8 cellular contexts compared by ENCODE assay signal in the genomic region with DNA sequence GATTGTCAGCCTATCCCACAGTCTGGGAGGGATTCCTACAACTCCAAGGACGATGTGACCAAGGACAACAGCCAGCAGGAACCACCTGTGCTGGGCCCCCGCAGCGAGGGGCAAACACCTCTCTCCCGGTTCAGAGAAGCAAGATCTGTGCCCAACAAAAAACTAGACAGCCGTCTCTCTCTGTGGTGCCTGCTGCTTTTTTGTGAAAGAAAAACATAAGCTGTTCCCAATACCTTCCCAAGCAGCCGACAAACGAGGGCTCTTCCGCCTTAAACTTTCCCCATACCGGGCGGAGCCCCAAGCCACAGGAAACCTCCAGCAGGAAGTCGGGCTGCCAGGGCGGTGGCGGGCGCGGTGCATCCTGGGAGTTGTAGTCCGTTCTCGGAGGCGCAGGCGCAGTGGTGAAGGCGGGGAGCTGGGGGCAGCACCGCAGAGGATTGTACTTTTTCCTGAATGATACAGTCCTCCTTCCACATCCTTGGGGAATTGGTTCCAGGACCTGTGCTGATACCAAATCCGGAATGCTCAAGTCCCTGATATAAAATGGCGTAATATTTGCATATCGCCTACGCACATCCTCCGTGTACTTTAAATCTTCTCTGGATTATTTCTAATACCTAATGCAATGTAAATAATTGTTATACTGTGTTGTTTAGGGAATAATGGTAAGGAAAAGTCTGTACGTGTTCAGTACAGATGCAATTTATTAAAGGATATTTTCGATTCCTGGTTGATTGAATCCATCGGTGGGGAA.
DNase-seq lines count a peak whose midpoint lies in the region; ATAC-seq and TF ChIP-seq lines count a peak whose summit lies in the region.

No MANE protein-coding gene starts in this region.

- peak overlapping the region; percentile 98 to 99 (median 98) for H3K27ac Mint-ChIP-seq in nephron

- H3K36me3 Mint-ChIP-seq in nephron (ENCODE audit: low read depth): peaks cover 5% of the 10 kb centered on the region

- DNase-seq in ELF-1 (ENCODE audit: low read depth, low spot score): peak; percentile 97
- peak; percentile 92 for DNase-seq in H7
- peak; percentile 92 for DNase-seq in M059J (ENCODE audit: low read depth)
- DNase-seq in activated effector memory CD4-positive, alpha-beta T cell treated with anti-CD3 and anti-CD28 coated beads, Interleukin-2, amount 50 U/mL, for 16 hours: peak; percentile 98
- peak; percentile 93 for DNase-seq in fibroblast of the conjunctiva (ENCODE audit: low read depth)
- DNase-seq in stimulated activated naive CD8-positive, alpha-beta T cell treated with anti-CD3 and anti-CD28 coated beads, Interleukin-15, Interleukin-2, amounts not matched to agents 100 U/mL and 50 U/mL, for 24 hours: peak; percentile 94

- peak overlapping the region; percentile 85 to 94 (median 88) for H3K4me3 Mint-ChIP-seq in nephron

- H3K4me3 ChIP-seq in H7 (ENCODE audit: insufficient read depth, low read depth, low read length): peak overlapping the region; percentile 76

- H3K27me3 ChIP-seq in H7 (ENCODE audit: control insufficient read depth, insufficient read depth, low read length): no peaks in the 10 kb centered on the region

- H3K4me1 Mint-ChIP-seq in nephron: peaks cover 28% of the 10 kb centered on the region

- peaks cover 3% of the 10 kb centered on the region for H3K27me3 Mint-ChIP-seq in nephron (ENCODE audit: low read depth)

- TF ChIP-seq CTCF in nephron (IDR thresholded peaks at IDR 0.05; ENCODE audit: unreplicated experiment in 3 of 3): no peak

- TF ChIP-seq POLR2A in Raji (IDR thresholded peaks at IDR 0.05; ENCODE audit: insufficient read depth, low read depth, low read length): peak; percentile 64

- peak; percentile 79 for ATAC-seq in stimulated activated naive CD8-positive, alpha-beta T cell treated with anti-CD3 and anti-CD28 coated beads, Interleukin-15, Interleukin-2, amounts not matched to agents 100 U/mL and 50 U/mL, for 24 hours

- H3K9me3 Mint-ChIP-seq in nephron: no peaks in the 10 kb centered on the region

- H3K36me3 ChIP-seq in H7 (replicated peaks; ENCODE audit: control insufficient read depth, insufficient read depth, low read length): no peaks in the 10 kb centered on the region

Comparison
In these comparisons a context has a peak if more than half of its experiments do, and no peak if none do; other contexts are left out.
1. Peak in every context shown above with its lines: DNase-seq, ATAC-seq and H3K4me3 ChIP-seq.